ENCODE assay signal across 8 cellular contexts in the genomic region with DNA sequence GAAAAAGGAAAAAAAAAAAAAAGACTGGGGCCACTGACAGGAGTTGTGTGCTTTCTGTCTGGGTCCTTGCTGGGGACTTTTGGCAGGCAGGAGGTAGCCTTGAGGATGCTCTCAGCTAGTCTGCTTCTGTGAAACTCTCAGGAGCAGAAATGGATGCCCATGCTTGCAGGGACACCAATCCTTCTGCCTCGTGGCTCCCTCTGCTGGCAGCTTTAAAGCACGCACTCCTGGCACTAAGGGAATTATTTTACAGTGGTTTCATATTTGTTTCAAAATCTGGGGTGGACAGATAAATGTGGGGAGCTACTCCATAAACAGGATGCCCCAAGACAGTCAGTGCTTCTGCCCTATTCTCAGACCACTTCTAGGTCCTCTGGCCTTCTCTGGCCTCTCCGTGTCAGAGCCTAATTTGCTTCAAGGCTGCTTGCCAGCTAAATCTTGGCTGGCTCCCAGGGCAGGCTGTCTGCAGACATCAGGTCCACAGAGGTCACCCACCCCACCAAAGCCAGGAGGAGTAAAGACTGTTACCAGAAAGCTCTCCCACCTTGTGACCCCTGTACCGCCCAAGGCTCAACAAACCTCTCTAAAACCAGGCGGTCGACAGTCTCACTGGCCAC.
DNase-seq lines count a peak whose midpoint lies in the region; ATAC-seq and TF ChIP-seq lines count a peak whose summit lies in the region.

No MANE protein-coding gene starts in this region.

- no peak overlapping the region for H3K27ac ChIP-seq in 22Rv1

- in situ Hi-C loops in GM13976 (cut with MboI; ENCODE audit: low sequenced_read_pairs, unreplicated experiment), result no loop called here

- ATAC-seq in activated CD4-positive, CD25-positive, alpha-beta regulatory T cell treated with anti-CD3 and anti-CD28 coated beads, Interleukin-2, amount 50 U/mL, for 24 hours, result peak; percentile 79 to 90
- no peak for ATAC-seq in GM21367 (IDR thresholded peaks at IDR 0.05; ENCODE audit: unreplicated experiment)

- peak; percentile 94 for TF ChIP-seq CTCF in 22Rv1 (IDR thresholded peaks at IDR 0.05)
- TF ChIP-seq CTCF in GM13976 (IDR thresholded peaks at IDR 0.05; ENCODE audit: borderline replicate concordance, control extremely low read depth, extremely low read depth, insufficient read depth, missing control alignments), result peak; percentile 90

- peak; percentile 82 for DNase-seq in GM13976 (ENCODE audit: low spot score)
- DNase-seq in NCI-H226, result peak; percentile 45
- DNase-seq in central memory CD4-positive, alpha-beta T cell, result peak; percentile 73
- peak; percentile 42 for DNase-seq in kidney glomerular epithelial cell (lab: John Stamatoyannopoulos, UW)
- peak; percentile 70 for DNase-seq in stimulated activated CD4-positive, alpha-beta T cell treated with anti-CD3 and anti-CD28 coated beads, Interleukin-1b, Interleukin-23, amount 100 ng/mL, for 48 hours
